ENCODE assay signal across 12 cellular contexts in genomic region chr6:42441059-42441471, GRCh38. TPM values are rescaled to one million over a fixed set of nuclear protein-coding genes. Genes with fewer than 3 reads are reported as not detected.
A peak's percentile ranks its signal among the peaks of the same experiment; 100 is the strongest.
DNase-seq lines count a peak whose midpoint lies in the region; ATAC-seq, FAIRE-seq and TF ChIP-seq lines count a peak whose summit lies in the region.
"Had no signal": no experiment of that assay in that cellular context is flagged by ENCODE, and none has a peak within 500 bp of the region (broad histone marks: within the 10 kb centered on the region; RNA-seq: fewer than 3 reads in every experiment).

No MANE protein-coding gene starts in this region.

- no peak for FAIRE-seq in small intestine (lab: Jason Lieb, UNC)
- FAIRE-seq: islet of Langerhans, K562 had no signal

- no peaks in the 10 kb centered on the region for H3K36me3 ChIP-seq in HUES6 (ENCODE audit: control insufficient read depth, insufficient read depth, low read length)
- H3K36me3 ChIP-seq in iPS-20b (ENCODE audit: insufficient read depth, low read depth, low read length) = no peaks in the 10 kb centered on the region
- no peaks in the 10 kb centered on the region for H3K36me3 ChIP-seq in smooth muscle cell (ENCODE audit: low read depth)
- H3K36me3 ChIP-seq in small intestine (ENCODE audit: control insufficient read depth in 2 of 2, insufficient read depth in 2 of 2, low read length in 2 of 2) = no peaks in the 10 kb centered on the region

- H3K9me3 ChIP-seq in HUES6 (ENCODE audit: control insufficient read depth, insufficient read depth, low read depth, low read length) = no peaks in the 10 kb centered on the region
- no peaks in the 10 kb centered on the region for H3K9me3 ChIP-seq in iPS-20b (ENCODE audit: insufficient read depth, low read depth, low read length)
- H3K9me3 ChIP-seq in smooth muscle cell (replicated peaks; ENCODE audit: low read depth) = no peaks in the 10 kb centered on the region
- no peaks in the 10 kb centered on the region for H3K9me3 ChIP-seq in small intestine (ENCODE audit: control insufficient read depth, low read depth)

- H3K79me2 ChIP-seq in smooth muscle cell (ENCODE audit: low read depth) = peaks cover 42% of the 10 kb centered on the region

- H3K9ac ChIP-seq in HUES6 (ENCODE audit: low read length) (no peak overlapping the region), iPS-20b (ENCODE audit: low read depth, low read length) (peak overlapping the region; percentile 77; the same call in 1 of the 2 replicates), smooth muscle cell (ENCODE audit: low read depth) (no peak overlapping the region)

- no peaks in the 10 kb centered on the region for H4K20me1 ChIP-seq in smooth muscle cell (ENCODE audit: low read depth)

- peak overlapping the region; percentile 41 for H3K4me3 ChIP-seq in HUES6 (ENCODE audit: low read depth, low read length)
- H3K4me3 ChIP-seq in astrocyte of the spinal cord (ENCODE audit: low read depth, low read length) = no peak overlapping the region
- H3K4me3 ChIP-seq in iPS-20b (ENCODE audit: low read length) = peak overlapping the region; percentile 61
- peak overlapping the region; percentile 17 for H3K4me3 ChIP-seq in smooth muscle cell
- H3K4me3 ChIP-seq in small intestine (ENCODE audit: low read depth in 1 of 2, low read length in 2 of 2) = no peak overlapping the region
- H3K4me3 ChIP-seq: K562 had no signal

- peak overlapping the region; percentile 30 for H3K27ac ChIP-seq in HUES6 (ENCODE audit: low read depth, low read length)
- peak overlapping the region; percentile 86 for H3K27ac ChIP-seq in iPS-20b (ENCODE audit: low read length)
- H3K27ac ChIP-seq in smooth muscle cell (ENCODE audit: low read depth) = peak overlapping the region; percentile 86
- peak overlapping the region in 1 of 2 donors; percentile 63 for H3K27ac ChIP-seq in small intestine (ENCODE audit: low read depth in 1 of 2, low read length in 1 of 2)

- DNase-seq in astrocyte of the spinal cord (ENCODE audit: low read depth, low spot score) = peak; percentile 33
- no peak for DNase-seq in smooth muscle cell (lab: John Stamatoyannopoulos, UW; ENCODE audit: unreplicated experiment)
- DNase-seq in NCI-H1105 treated with DMSO at 0.1 percent for 48 hours (lab: John Stamatoyannopoulos, UW) = no peak
- no peak for DNase-seq in small intestine
- DNase-seq: activated effector memory CD4-positive, alpha-beta T cell treated with anti-CD3 and anti-CD28 coated beads, Interleukin-2, amount 50 U/mL, for 16 hours; HCEC 1CT had no signal

- H3K4me1 ChIP-seq in HUES6 (ENCODE audit: control insufficient read depth, insufficient read depth, low read length) (peaks cover 61% of the 10 kb centered on the region), iPS-20b (ENCODE audit: insufficient read depth, low read length) (peaks cover 57% of the 10 kb centered on the region), smooth muscle cell (ENCODE audit: low read depth) (peaks cover 51% of the 10 kb centered on the region), small intestine (ENCODE audit: control insufficient read depth in 2 of 2, insufficient read depth in 1 of 2, low read depth in 1 of 2, low read length in 1 of 2) (peaks cover 0 to 9% of the 10 kb centered on the region in 2 donors)

- peak overlapping the region; percentile 75 for H3K4me2 ChIP-seq in smooth muscle cell

- ATAC-seq in GM18909 (IDR thresholded peaks at IDR 0.05; ENCODE audit: poor library complexity, unreplicated experiment) (no peak), GM18511 (IDR thresholded peaks at IDR 0.05; ENCODE audit: unreplicated experiment) (no peak)
- ATAC-seq: K562 had no signal

- H3K27me3 ChIP-seq in HUES6 (ENCODE audit: control insufficient read depth, insufficient read depth, low read length) (no peaks in the 10 kb centered on the region), iPS-20b (ENCODE audit: insufficient read depth, low read length) (no peaks in the 10 kb centered on the region), smooth muscle cell (ENCODE audit: low read depth) (no peaks in the 10 kb centered on the region), small intestine (ENCODE audit: control insufficient read depth in 2 of 2, insufficient read depth in 2 of 2, low read length in 2 of 2) (no peaks in the 10 kb centered on the region)

- 17% methylated on average over 4 of the region's 4 CpGs for WGBS in smooth muscle cell (ENCODE audit: low lambda C conversion rate)
- 45 to 80% (median 51%) methylated on average over 4 of the region's 4 CpGs for WGBS in small intestine, 3 donors

- in situ Hi-C loops in astrocyte of the spinal cord (cut with HindIII; ENCODE audit: low sequenced_read_pairs) = no loop called here

- TF ChIP-seq CTCF in astrocyte of the spinal cord (IDR thresholded peaks at IDR 0.05; ENCODE audit: low read depth, low read length) (no peak), smooth muscle cell (IDR thresholded peaks at IDR 0.05; ENCODE audit: borderline replicate concordance, insufficient read depth, poor library complexity, severe bottlenecking) (no peak)

- H3F3A ChIP-seq in smooth muscle cell (ENCODE audit: low read depth) = peaks cover 8% of the 10 kb centered on the region

- peak overlapping the region; percentile 88 for H2AFZ ChIP-seq in smooth muscle cell (ENCODE audit: low read depth)

RNA-seq across cellular contexts. Expression of gene TRERF1, which starts 10.7 kb away (rescaled TPM):
- 3.5 and 3.7 TPM in 2 replicates for total RNA-seq in smooth muscle cell
- 4.5 and 5.3 TPM in 2 replicates for polyA plus RNA-seq in smooth muscle cell
- 1 to 10 TPM in 2 of 3 donors, under 1 TPM in 1; 0.22 to 3.5 (median 1.1) TPM for polyA plus RNA-seq in small intestine

Comparison
In these comparisons a context has a peak if more than half of its experiments do, and no peak if none do; other contexts are left out.
1. H3K4me3 ChIP-seq: peak in HUES6 (single experiment), iPS-20b (single experiment) and smooth muscle cell (single experiment); none in astrocyte of the spinal cord (single experiment) and small intestine (0 of 2).